ENCODE assay signal across 10 cellular contexts in the genomic region with DNA sequence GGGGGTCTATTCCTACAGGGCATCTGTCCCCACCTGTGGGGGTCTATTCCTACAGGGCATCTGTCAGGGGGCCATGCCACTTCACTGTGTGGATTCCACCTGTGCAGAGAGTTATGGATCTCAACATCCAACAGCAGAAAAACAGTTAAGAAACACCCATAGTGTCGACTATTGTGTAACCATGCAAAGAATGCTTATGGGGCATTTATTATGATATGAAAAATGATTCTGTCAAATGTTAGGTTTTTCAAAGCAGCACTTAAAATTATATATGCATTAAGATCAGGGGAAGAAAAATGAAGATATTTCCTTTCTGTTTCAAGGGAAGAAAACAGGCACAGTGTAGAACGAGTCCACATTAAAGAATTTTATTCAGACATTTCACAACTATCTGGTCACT. TPM values are rescaled to one million over a fixed set of nuclear protein-coding genes. Genes with fewer than 3 reads are reported as not detected.
"Had no signal": no experiment of that assay in that cellular context is flagged by ENCODE, and none has a peak within 500 bp of the region (broad histone marks: within the 10 kb centered on the region; RNA-seq: fewer than 3 reads in every experiment).

No MANE protein-coding gene starts in this region.

- H3K36me3 Mint-ChIP-seq: IgD-negative memory B cell had no signal

- H3K9me3 Mint-ChIP-seq: IgD-negative memory B cell had no signal

- H3K27ac ChIP-seq: KMS-11 had no signal

- H3K4me2 ChIP-seq: GM23338, KMS-11 had no signal

- DNase-seq: H9, HCEC 1CT, KBM-7 had no signal

- H3K9ac ChIP-seq: KMS-11 had no signal

- H3K27me3 Mint-ChIP-seq: IgD-negative memory B cell had no signal

- H3K4me3 Mint-ChIP-seq: GM23338, H9 had no signal

- H3K27ac Mint-ChIP-seq: GM23338, H9 had no signal

- FAIRE-seq: H1, H54, HTR-8/SVneo had no signal

- H3K4me3 ChIP-seq: GM23338 had no signal

- ATAC-seq: GM23338 had no signal

RNA-seq across cellular contexts. Expression of gene GPR31, which starts 2.9 kb away (rescaled TPM):
- total RNA-seq: GM23338, H1, H9, HT-29 had no signal
- polyA plus RNA-seq: GM23338, H1, IgD-negative memory B cell had no signal

RNA-seq across cellular contexts. Expression of gene CCR6, which starts 32.0 kb away (rescaled TPM):
- total RNA-seq: GM23338, H1, H9 had no signal
- polyA plus RNA-seq: GM23338 had no signal
